In genomic region chr17:68514809-68515208, GRCh38 we compare ENCODE assay signal across 9 cellular contexts. TPM values are rescaled to one million over a fixed set of nuclear protein-coding genes. Genes with fewer than 3 reads are reported as not detected.
DNase-seq lines count a peak whose midpoint lies in the region; ATAC-seq lines count a peak whose summit lies in the region.
"Had no signal": no experiment of that assay in that cellular context is flagged by ENCODE, and none has a peak within 500 bp of the region (broad histone marks: within the 10 kb centered on the region; RNA-seq: fewer than 3 reads in every experiment).

No MANE protein-coding gene starts in this region.

- no peak overlapping the region for H3K9ac ChIP-seq in HUES48 (ENCODE audit: low read depth, low read length)

- peaks cover 19% of the 10 kb centered on the region for H3K9me3 ChIP-seq in HUES48 (ENCODE audit: control insufficient read depth, insufficient read depth, low read length)
- no peaks in the 10 kb centered on the region for H3K9me3 ChIP-seq in muscle layer of duodenum (ENCODE audit: control insufficient read depth in 1 of 2, low read length in 2 of 2)
- H3K9me3 ChIP-seq: Peyer's patch had no signal

- H3K4me3 ChIP-seq in HUES48 (ENCODE audit: low read depth, low read length) (peak overlapping the region; percentile 13; the same call in 1 of the 2 replicates), muscle layer of duodenum (ENCODE audit: low read depth in 1 of 2, low read length in 2 of 2) (peak overlapping the region; percentile 78 to 96)

- H3K36me3 ChIP-seq in HUES48 (ENCODE audit: control insufficient read depth, insufficient read depth, low read length) (peaks cover 50% of the 10 kb centered on the region), muscle layer of duodenum (ENCODE audit: control insufficient read depth in 1 of 2, insufficient read depth in 2 of 2, low read length in 2 of 2) (peaks cover 10 to 48% of the 10 kb centered on the region in 2 donors)

- no peak for ATAC-seq in left lobe of liver
- ATAC-seq in HG03457 (IDR thresholded peaks at IDR 0.05; ENCODE audit: unreplicated experiment), result no peak

- peak; percentile 24 for DNase-seq in AG08396 (ENCODE audit: low spot score)
- DNase-seq in DMS79 (lab: John Stamatoyannopoulos, UW), result no peak
- no peak for DNase-seq in left lobe of liver (ENCODE audit: low spot score)
- no peak for DNase-seq in midbrain (lab: John Stamatoyannopoulos, UW)
- DNase-seq: Peyer's patch had no signal

- H3K27ac ChIP-seq in HUES48 (ENCODE audit: low read depth, low read length) (no peak overlapping the region), cingulate gyrus (ENCODE audit: low read depth, low read length) (peak overlapping the region; percentile 23), muscle layer of duodenum (ENCODE audit: low read length) (peak overlapping the region; percentile 62)

- H3K4me1 ChIP-seq in HUES48 (ENCODE audit: control insufficient read depth, insufficient read depth, low read length), result peaks cover 20% of the 10 kb centered on the region
- H3K4me1 ChIP-seq in muscle layer of duodenum (ENCODE audit: control insufficient read depth in 1 of 2, insufficient read depth in 2 of 2, low read length in 2 of 2), result peaks cover 0 to 23% of the 10 kb centered on the region in 2 donors

- H3K27me3 ChIP-seq in HUES48 (ENCODE audit: control insufficient read depth, insufficient read depth, low read length), result no peaks in the 10 kb centered on the region
- no peaks in the 10 kb centered on the region for H3K27me3 ChIP-seq in muscle layer of duodenum (ENCODE audit: low read depth, low read length)
- H3K27me3 ChIP-seq: Peyer's patch had no signal

RNA-seq across cellular contexts. Expression of gene PRKAR1A, which starts 2.6 kb away (rescaled TPM):
- total RNA-seq in left lobe of liver, result 116 TPM

RNA-seq across cellular contexts. Expression of gene WIPI1, which starts 57.5 kb away (rescaled TPM):
- 24.9 TPM for total RNA-seq in left lobe of liver
